ENCODE assay signal across 2 cellular contexts in genomic region chr1:203645996-203646395, GRCh38.
TF ChIP-seq lines count a peak whose summit lies in the region.

No MANE protein-coding gene starts in this region.

TF ChIP-seq in SK-N-SH, 30 proteins besides CTCF, POLR2A, EP300 and RAD21:
- TF ChIP-seq RCOR1 (IDR thresholded peaks at IDR 0.05; ENCODE audit: low read length) (no peak), POLR2AphosphoS5 (IDR thresholded peaks at IDR 0.05; ENCODE audit: low read depth, low read length) (no peak), FOXJ3 (CRISPR knock-in tag; IDR thresholded peaks at IDR 0.05) (no peak), REST (IDR thresholded peaks at IDR 0.05; ENCODE audit: low read depth, low read length) (no peak), NRF1 (IDR thresholded peaks at IDR 0.05; ENCODE audit: low read depth, low read length) (no peak), RFX5 (IDR thresholded peaks at IDR 0.05; ENCODE audit: low read length) (no peak), TCF12 (IDR thresholded peaks at IDR 0.05) (no peak), EZH2phosphoT487 (IDR thresholded peaks at IDR 0.05; ENCODE audit: borderline replicate concordance, low read depth) (no peak), CHD2 (IDR thresholded peaks at IDR 0.05; ENCODE audit: low read length, partially characterized antibody) (no peak), MEF2A (IDR thresholded peaks at IDR 0.05; ENCODE audit: borderline replicate concordance, low read depth) (no peak), TAF1 (IDR thresholded peaks at IDR 0.05; ENCODE audit: borderline replicate concordance, low read depth, low read length) (no peak), USF2 (IDR thresholded peaks at IDR 0.05; ENCODE audit: borderline replicate concordance, low read depth, low read length) (no peak), JUND (IDR thresholded peaks at IDR 0.05) (no peak), YY1 (IDR thresholded peaks at IDR 0.05; ENCODE audit: low read depth) (no peak), SIN3A (IDR thresholded peaks at IDR 0.05; ENCODE audit: borderline replicate concordance, low read depth, low read length) (no peak), RXRA (IDR thresholded peaks at IDR 0.05; ENCODE audit: borderline replicate concordance, low read depth) (no peak)
- TF ChIP-seq, protein P1, sequence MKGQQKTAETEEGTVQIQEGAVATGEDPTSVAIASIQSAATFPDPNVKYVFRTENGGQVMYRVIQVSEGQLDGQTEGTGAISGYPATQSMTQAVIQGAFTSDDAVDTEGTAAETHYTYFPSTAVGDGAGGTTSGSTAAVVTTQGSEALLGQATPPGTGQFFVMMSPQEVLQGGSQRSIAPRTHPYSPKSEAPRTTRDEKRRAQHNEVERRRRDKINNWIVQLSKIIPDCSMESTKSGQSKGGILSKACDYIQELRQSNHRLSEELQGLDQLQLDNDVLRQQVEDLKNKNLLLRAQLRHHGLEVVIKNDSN (IDR thresholded peaks at IDR 0.05; ENCODE audit: borderline replicate concordance, low read depth) = no peak
- TF ChIP-seq, protein P2, sequence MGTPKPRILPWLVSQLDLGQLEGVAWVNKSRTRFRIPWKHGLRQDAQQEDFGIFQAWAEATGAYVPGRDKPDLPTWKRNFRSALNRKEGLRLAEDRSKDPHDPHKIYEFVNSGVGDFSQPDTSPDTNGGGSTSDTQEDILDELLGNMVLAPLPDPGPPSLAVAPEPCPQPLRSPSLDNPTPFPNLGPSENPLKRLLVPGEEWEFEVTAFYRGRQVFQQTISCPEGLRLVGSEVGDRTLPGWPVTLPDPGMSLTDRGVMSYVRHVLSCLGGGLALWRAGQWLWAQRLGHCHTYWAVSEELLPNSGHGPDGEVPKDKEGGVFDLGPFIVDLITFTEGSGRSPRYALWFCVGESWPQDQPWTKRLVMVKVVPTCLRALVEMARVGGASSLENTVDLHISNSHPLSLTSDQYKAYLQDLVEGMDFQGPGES (IDR thresholded peaks at IDR 0.05; ENCODE audit: low read depth, low read length) = no peak

TF ChIP-seq in SK-N-SH treated with all-trans-retinoic acid at 6 μM for 48 hours, 23 proteins besides CTCF, POLR2A, EP300 and RAD21:
- no peak for TF ChIP-seq ZFP30 (CRISPR knock-in tag; IDR thresholded peaks at IDR 0.05)
- TF ChIP-seq CREB5 (CRISPR knock-in tag; IDR thresholded peaks at IDR 0.05; ENCODE audit: low read depth) = no peak
- TF ChIP-seq ZFP3 (CRISPR knock-in tag; IDR thresholded peaks at IDR 0.05) = no peak
- TF ChIP-seq TSHZ2 (CRISPR knock-in tag; IDR thresholded peaks at IDR 0.05) = no peak
- no peak for TF ChIP-seq TCF4 (CRISPR knock-in tag; IDR thresholded peaks at IDR 0.05; ENCODE audit: borderline replicate concordance)
- TF ChIP-seq PATZ1 (CRISPR knock-in tag; IDR thresholded peaks at IDR 0.05; ENCODE audit: borderline replicate concordance) = no peak
- TF ChIP-seq ZNF565 (CRISPR knock-in tag; conservative IDR thresholded peaks at IDR 0.05; ENCODE audit: low read depth) = no peak
- no peak for TF ChIP-seq CSDC2 (CRISPR knock-in tag; IDR thresholded peaks at IDR 0.05)
- no peak for TF ChIP-seq PPARA (CRISPR knock-in tag; IDR thresholded peaks at IDR 0.05; ENCODE audit: borderline replicate concordance)
- TF ChIP-seq TOX (CRISPR knock-in tag; IDR thresholded peaks at IDR 0.05; ENCODE audit: borderline replicate concordance) = no peak
- TF ChIP-seq BACH2 (CRISPR knock-in tag; IDR thresholded peaks at IDR 0.05; ENCODE audit: borderline replicate concordance) = no peak
- TF ChIP-seq ESRRG (CRISPR knock-in tag; IDR thresholded peaks at IDR 0.05) = no peak
